8 cellular contexts compared by ENCODE assay signal in the genomic region with DNA sequence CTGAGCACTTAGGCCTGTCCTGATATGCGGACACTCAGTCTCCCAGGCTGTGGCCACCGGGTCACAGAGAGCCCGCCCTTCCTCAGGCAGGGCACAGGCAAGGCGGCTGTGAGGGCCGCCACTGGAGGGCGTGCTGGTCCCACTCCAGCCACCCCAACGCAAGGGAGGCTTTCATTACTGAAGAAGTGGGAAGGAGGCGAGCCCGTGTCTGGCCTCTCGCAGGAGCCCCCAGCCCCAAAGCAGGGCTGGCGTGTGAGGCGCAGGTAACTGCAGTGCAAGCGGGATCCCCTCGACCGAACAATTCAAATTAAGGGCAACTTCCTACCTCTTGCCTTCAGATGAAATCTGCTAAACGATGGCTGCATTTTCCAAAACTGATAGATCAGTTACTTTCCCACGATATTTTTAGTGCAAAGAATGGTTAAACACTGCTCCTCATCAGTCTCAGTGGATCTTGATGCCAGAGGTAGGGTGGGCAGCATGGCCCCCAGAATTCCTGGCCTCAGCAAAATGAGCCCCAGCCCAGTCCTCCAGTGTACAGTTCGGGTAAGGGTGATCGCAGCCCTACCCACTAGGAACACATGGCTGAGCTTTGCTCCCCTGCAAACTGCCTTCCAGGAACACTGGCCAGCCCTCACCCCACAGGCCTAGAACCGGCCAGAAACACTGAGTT.
DNase-seq lines count a peak whose midpoint lies in the region; TF ChIP-seq lines count a peak whose summit lies in the region.

No MANE protein-coding gene starts in this region.

- no peaks in the 10 kb centered on the region for H3K79me2 ChIP-seq in OCI-LY7 (ENCODE audit: insufficient read depth, low read depth, low read length)

- CTCF ChIA-PET in AG04450 (lab: Charles Lee): interaction anchor here (0.6 to 1.0 kb wide), 2 partner anchors 219 kb away, joined by 3 to 4 read pairs; no protein-coding TSS in a partner anchor
- CTCF ChIA-PET in OCI-LY7 (lab: Charles Lee; ENCODE audit: unreplicated experiment): no interaction called here

- DNase-seq in AG04450 (ENCODE audit: low read depth, low spot score) (no peak), OCI-LY7 (ENCODE audit: low spot score) (no peak), epithelial cell of proximal tubule (ENCODE audit: low read depth) (no peak), progenitor cell of endocrine pancreas (ENCODE audit: low spot score, unreplicated experiment) (peak; percentile 63), caudate nucleus (lab: John Stamatoyannopoulos, UW) (no peak), DMS79 treated with DMSO at 0.1 percent for 48 hours (lab: John Stamatoyannopoulos, UW) (no peak), occipital lobe (lab: John Stamatoyannopoulos, UW) (no peak)

- no peaks in the 10 kb centered on the region for H3K4me1 ChIP-seq in OCI-LY7 (ENCODE audit: insufficient read depth, low read length, poor library complexity, severe bottlenecking)

- H3K9me3 Mint-ChIP-seq in progenitor cell of endocrine pancreas (ENCODE audit: low read depth): no peaks in the 10 kb centered on the region

- H3K27ac ChIP-seq in AG04450 (ENCODE audit: low read depth, low read length) (no peak overlapping the region), OCI-LY7 (ENCODE audit: low read depth, low read length, poor library complexity, severe bottlenecking) (no peak overlapping the region), caudate nucleus (ENCODE audit: low read depth, low read length) (no peak overlapping the region)

- H3K36me3 ChIP-seq in OCI-LY7 (ENCODE audit: insufficient read depth, low read length): no peaks in the 10 kb centered on the region

- intact Hi-C loops in OCI-LY7 (cut with micrococcal nuclease; ENCODE audit: unreplicated experiment): no loop called here

- TF ChIP-seq CTCF in AG04450 (IDR thresholded peaks at IDR 0.05; ENCODE audit: low read depth, low read length): peak; percentile 63
- TF ChIP-seq CTCF in GM12874 (IDR thresholded peaks at IDR 0.05; ENCODE audit: insufficient read depth, low read depth, low read length): peak; percentile 81
- TF ChIP-seq CTCF in OCI-LY7 (conservative IDR thresholded peaks at IDR 0.05; ENCODE audit: low read length): peak; percentile 65
- peak; percentile 66 for TF ChIP-seq CTCF in epithelial cell of proximal tubule (conservative IDR thresholded peaks at IDR 0.05; ENCODE audit: low read depth, low read length)
- TF ChIP-seq CTCF in progenitor cell of endocrine pancreas (IDR thresholded peaks at IDR 0.05; ENCODE audit: unreplicated experiment): peak; percentile 89

- H3K9me2 ChIP-seq in OCI-LY7 (ENCODE audit: insufficient read depth, low read length): no peaks in the 10 kb centered on the region

- H3K9me3 ChIP-seq in AG04450 (ENCODE audit: control insufficient read depth, insufficient read depth, low read length) (no peaks in the 10 kb centered on the region), OCI-LY7 (ENCODE audit: low read length) (no peaks in the 10 kb centered on the region)

- H3K4me1 Mint-ChIP-seq in progenitor cell of endocrine pancreas (ENCODE audit: low read depth): no peaks in the 10 kb centered on the region

- no peak overlapping the region for H2AFZ ChIP-seq in OCI-LY7 (ENCODE audit: low read length)

- no peak overlapping the region for H3K4me3 Mint-ChIP-seq in progenitor cell of endocrine pancreas (ENCODE audit: low read depth)

- H3K27ac Mint-ChIP-seq in progenitor cell of endocrine pancreas: no peak overlapping the region

- H3K36me3 Mint-ChIP-seq in progenitor cell of endocrine pancreas (ENCODE audit: insufficient read depth): no peaks in the 10 kb centered on the region

- H3K27me3 Mint-ChIP-seq in progenitor cell of endocrine pancreas: peaks cover 12% of the 10 kb centered on the region

- H3K27me3 ChIP-seq in AG04450 (ENCODE audit: control insufficient read depth, insufficient read depth, low read length): peaks cover 2% of the 10 kb centered on the region

- no TSS peak for BruUV-seq in OCI-LY7 (replicated peaks; lab: Mats Ljungman, UMichigan)

- no peak overlapping the region for H3K4me3 ChIP-seq in AG04450 (ENCODE audit: low read depth, low read length)
- no peak overlapping the region for H3K4me3 ChIP-seq in OCI-LY7 (ENCODE audit: low read depth, low read length, poor library complexity, severe bottlenecking)
- peak overlapping the region; percentile 25 for H3K4me3 ChIP-seq in epithelial cell of proximal tubule (ENCODE audit: low read depth, low read length)

- no peaks in the 10 kb centered on the region for H4K20me1 ChIP-seq in OCI-LY7 (ENCODE audit: insufficient read depth, low read length)

- POLR2A ChIA-PET in AG04450 (lab: Yijun Ruan, JAX) (no interaction called here), OCI-LY7 (lab: Charles Lee) (no interaction called here)

- no peak overlapping the region for H3K4me2 ChIP-seq in OCI-LY7 (ENCODE audit: low read length)
